In genomic region chr6:56551409-56552120, GRCh38 we compare ENCODE assay signal across 1 cellular context.
A peak's percentile ranks its signal among the peaks of the same experiment; 100 is the strongest.
TF ChIP-seq lines count a peak whose summit lies in the region.

No MANE protein-coding gene starts in this region.

TF ChIP-seq in HEK293, 187 proteins besides CTCF, POLR2A, EP300 and RAD21 (continued from another document):
- no peak for TF ChIP-seq TCF7L2 (IDR thresholded peaks at IDR 0.05; ENCODE audit: borderline replicate concordance, low read depth, low read length)
- 0 out of 2 replicates have a peak, but pooled peaks have one; percentile 12 for TF ChIP-seq ZNF660 (tag by site-specific recombination; IDR thresholded peaks at IDR 0.05)
- TF ChIP-seq ZNF266 (tag by site-specific recombination; IDR thresholded peaks at IDR 0.05; ENCODE audit: low read depth): no peak
- TF ChIP-seq ZBTB17 (tag by site-specific recombination; IDR thresholded peaks at IDR 0.05): no peak
- no peak for TF ChIP-seq ZNF707 (tag by site-specific recombination; IDR thresholded peaks at IDR 0.05)
- TF ChIP-seq ZNF514 (tag by site-specific recombination; IDR thresholded peaks at IDR 0.05): no peak
- TF ChIP-seq WT1 (tag by site-specific recombination; IDR thresholded peaks at IDR 0.05): no peak
- TF ChIP-seq ZSCAN23 (tag by site-specific recombination; IDR thresholded peaks at IDR 0.05): no peak
- no peak for TF ChIP-seq ZNF302 (tag by site-specific recombination; IDR thresholded peaks at IDR 0.05; ENCODE audit: low read depth)
- TF ChIP-seq, protein P1, sequence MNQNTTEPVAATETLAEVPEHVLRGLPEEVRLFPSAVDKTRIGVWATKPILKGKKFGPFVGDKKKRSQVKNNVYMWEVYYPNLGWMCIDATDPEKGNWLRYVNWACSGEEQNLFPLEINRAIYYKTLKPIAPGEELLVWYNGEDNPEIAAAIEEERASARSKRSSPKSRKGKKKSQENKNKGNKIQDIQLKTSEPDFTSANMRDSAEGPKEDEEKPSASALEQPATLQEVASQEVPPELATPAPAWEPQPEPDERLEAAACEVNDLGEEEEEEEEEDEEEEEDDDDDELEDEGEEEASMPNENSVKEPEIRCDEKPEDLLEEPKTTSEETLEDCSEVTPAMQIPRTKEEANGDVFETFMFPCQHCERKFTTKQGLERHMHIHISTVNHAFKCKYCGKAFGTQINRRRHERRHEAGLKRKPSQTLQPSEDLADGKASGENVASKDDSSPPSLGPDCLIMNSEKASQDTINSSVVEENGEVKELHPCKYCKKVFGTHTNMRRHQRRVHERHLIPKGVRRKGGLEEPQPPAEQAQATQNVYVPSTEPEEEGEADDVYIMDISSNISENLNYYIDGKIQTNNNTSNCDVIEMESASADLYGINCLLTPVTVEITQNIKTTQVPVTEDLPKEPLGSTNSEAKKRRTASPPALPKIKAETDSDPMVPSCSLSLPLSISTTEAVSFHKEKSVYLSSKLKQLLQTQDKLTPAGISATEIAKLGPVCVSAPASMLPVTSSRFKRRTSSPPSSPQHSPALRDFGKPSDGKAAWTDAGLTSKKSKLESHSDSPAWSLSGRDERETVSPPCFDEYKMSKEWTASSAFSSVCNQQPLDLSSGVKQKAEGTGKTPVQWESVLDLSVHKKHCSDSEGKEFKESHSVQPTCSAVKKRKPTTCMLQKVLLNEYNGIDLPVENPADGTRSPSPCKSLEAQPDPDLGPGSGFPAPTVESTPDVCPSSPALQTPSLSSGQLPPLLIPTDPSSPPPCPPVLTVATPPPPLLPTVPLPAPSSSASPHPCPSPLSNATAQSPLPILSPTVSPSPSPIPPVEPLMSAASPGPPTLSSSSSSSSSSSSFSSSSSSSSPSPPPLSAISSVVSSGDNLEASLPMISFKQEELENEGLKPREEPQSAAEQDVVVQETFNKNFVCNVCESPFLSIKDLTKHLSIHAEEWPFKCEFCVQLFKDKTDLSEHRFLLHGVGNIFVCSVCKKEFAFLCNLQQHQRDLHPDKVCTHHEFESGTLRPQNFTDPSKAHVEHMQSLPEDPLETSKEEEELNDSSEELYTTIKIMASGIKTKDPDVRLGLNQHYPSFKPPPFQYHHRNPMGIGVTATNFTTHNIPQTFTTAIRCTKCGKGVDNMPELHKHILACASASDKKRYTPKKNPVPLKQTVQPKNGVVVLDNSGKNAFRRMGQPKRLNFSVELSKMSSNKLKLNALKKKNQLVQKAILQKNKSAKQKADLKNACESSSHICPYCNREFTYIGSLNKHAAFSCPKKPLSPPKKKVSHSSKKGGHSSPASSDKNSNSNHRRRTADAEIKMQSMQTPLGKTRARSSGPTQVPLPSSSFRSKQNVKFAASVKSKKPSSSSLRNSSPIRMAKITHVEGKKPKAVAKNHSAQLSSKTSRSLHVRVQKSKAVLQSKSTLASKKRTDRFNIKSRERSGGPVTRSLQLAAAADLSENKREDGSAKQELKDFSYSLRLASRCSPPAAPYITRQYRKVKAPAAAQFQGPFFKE (tag by site-specific recombination; IDR thresholded peaks at IDR 0.05; ENCODE audit: borderline replicate concordance): no peak
- no peak for TF ChIP-seq SALL2 (tag by site-specific recombination; IDR thresholded peaks at IDR 0.05; ENCODE audit: borderline replicate concordance)
- TF ChIP-seq, protein P2, sequence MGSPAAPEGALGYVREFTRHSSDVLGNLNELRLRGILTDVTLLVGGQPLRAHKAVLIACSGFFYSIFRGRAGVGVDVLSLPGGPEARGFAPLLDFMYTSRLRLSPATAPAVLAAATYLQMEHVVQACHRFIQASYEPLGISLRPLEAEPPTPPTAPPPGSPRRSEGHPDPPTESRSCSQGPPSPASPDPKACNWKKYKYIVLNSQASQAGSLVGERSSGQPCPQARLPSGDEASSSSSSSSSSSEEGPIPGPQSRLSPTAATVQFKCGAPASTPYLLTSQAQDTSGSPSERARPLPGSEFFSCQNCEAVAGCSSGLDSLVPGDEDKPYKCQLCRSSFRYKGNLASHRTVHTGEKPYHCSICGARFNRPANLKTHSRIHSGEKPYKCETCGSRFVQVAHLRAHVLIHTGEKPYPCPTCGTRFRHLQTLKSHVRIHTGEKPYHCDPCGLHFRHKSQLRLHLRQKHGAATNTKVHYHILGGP (tag by site-specific recombination; IDR thresholded peaks at IDR 0.05): no peak
- no peak for TF ChIP-seq KLF17 (tag by site-specific recombination; IDR thresholded peaks at IDR 0.05)
- TF ChIP-seq, protein P3, sequence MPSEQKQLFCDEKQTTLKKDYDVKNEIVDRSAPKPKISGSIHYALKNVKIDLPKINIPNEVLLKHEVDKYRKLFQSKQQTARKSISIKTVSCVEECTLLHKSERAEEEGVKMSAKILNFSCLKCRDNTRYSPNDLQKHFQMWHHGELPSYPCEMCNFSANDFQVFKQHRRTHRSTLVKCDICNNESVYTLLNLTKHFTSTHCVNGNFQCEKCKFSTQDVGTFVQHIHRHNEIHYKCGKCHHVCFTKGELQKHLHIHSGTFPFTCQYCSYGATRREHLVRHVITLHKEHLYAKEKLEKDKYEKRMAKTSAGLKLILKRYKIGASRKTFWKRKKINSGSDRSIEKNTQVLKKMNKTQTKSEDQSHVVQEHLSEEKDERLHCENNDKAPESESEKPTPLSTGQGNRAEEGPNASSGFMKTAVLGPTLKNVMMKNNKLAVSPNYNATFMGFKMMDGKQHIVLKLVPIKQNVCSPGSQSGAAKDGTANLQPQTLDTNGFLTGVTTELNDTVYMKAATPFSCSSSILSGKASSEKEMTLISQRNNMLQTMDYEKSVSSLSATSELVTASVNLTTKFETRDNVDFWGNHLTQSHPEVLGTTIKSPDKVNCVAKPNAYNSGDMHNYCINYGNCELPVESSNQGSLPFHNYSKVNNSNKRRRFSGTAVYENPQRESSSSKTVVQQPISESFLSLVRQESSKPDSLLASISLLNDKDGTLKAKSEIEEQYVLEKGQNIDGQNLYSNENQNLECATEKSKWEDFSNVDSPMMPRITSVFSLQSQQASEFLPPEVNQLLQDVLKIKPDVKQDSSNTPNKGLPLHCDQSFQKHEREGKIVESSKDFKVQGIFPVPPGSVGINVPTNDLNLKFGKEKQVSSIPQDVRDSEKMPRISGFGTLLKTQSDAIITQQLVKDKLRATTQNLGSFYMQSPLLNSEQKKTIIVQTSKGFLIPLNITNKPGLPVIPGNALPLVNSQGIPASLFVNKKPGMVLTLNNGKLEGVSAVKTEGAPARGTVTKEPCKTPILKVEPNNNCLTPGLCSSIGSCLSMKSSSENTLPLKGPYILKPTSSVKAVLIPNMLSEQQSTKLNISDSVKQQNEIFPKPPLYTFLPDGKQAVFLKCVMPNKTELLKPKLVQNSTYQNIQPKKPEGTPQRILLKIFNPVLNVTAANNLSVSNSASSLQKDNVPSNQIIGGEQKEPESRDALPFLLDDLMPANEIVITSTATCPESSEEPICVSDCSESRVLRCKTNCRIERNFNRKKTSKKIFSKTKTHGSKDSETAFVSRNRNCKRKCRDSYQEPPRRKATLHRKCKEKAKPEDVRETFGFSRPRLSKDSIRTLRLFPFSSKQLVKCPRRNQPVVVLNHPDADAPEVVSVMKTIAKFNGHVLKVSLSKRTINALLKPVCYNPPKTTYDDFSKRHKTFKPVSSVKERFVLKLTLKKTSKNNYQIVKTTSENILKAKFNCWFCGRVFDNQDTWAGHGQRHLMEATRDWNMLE (tag by site-specific recombination; conservative IDR thresholded peaks at IDR 0.05; ENCODE audit: low read depth): no peak; the same call in 1 of the 2 replicates
- no peak for TF ChIP-seq ZNF311 (tag by site-specific recombination; IDR thresholded peaks at IDR 0.05; ENCODE audit: borderline replicate concordance)
- TF ChIP-seq ZNF610 (tag by site-specific recombination; IDR thresholded peaks at IDR 0.05; ENCODE audit: borderline replicate concordance): no peak
- peak; percentile 17; the same call in 1 of the 2 replicates for TF ChIP-seq ZNF558 (tag by site-specific recombination; IDR thresholded peaks at IDR 0.05)
- TF ChIP-seq MEIS1 (CRISPR knock-in tag; IDR thresholded peaks at IDR 0.05; ENCODE audit: borderline replicate concordance): no peak
- TF ChIP-seq ZNF184 (tag by site-specific recombination; IDR thresholded peaks at IDR 0.05): no peak
- TF ChIP-seq ZNF239 (tag by site-specific recombination; IDR thresholded peaks at IDR 0.05): no peak
- TF ChIP-seq GLI4 (tag by site-specific recombination; IDR thresholded peaks at IDR 0.05): no peak
- TF ChIP-seq SP2 (tag by site-specific recombination; IDR thresholded peaks at IDR 0.05): no peak
- TF ChIP-seq ZNF521 (tag by site-specific recombination; IDR thresholded peaks at IDR 0.05): no peak
- no peak for TF ChIP-seq TRIM28 (IDR thresholded peaks at IDR 0.05; ENCODE audit: borderline replicate concordance, low read length)
- TF ChIP-seq ZNF26 (tag by site-specific recombination; IDR thresholded peaks at IDR 0.05): no peak
- TF ChIP-seq ZSCAN30 (tag by site-specific recombination; IDR thresholded peaks at IDR 0.05): no peak
- TF ChIP-seq EGR2 (tag by site-specific recombination; IDR thresholded peaks at IDR 0.05; ENCODE audit: low read depth): no peak
- no peak; the same call in none of the 2 replicates for TF ChIP-seq ZNF423 (tag by site-specific recombination; IDR thresholded peaks at IDR 0.05)
- TF ChIP-seq ZNF837 (tag by site-specific recombination; IDR thresholded peaks at IDR 0.05): no peak
- TF ChIP-seq, protein P4, sequence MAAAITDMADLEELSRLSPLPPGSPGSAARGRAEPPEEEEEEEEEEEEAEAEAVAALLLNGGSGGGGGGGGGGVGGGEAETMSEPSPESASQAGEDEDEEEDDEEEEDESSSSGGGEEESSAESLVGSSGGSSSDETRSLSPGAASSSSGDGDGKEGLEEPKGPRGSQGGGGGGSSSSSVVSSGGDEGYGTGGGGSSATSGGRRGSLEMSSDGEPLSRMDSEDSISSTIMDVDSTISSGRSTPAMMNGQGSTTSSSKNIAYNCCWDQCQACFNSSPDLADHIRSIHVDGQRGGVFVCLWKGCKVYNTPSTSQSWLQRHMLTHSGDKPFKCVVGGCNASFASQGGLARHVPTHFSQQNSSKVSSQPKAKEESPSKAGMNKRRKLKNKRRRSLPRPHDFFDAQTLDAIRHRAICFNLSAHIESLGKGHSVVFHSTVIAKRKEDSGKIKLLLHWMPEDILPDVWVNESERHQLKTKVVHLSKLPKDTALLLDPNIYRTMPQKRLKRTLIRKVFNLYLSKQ (tag by site-specific recombination; IDR thresholded peaks at IDR 0.05; ENCODE audit: borderline replicate concordance): no peak
- no peak for TF ChIP-seq KLF9 (tag by site-specific recombination; IDR thresholded peaks at IDR 0.05; ENCODE audit: low read depth)
- no peak for TF ChIP-seq ZNF530 (tag by site-specific recombination; IDR thresholded peaks at IDR 0.05; ENCODE audit: low read depth)
- no peak for TF ChIP-seq ZNF398 (tag by site-specific recombination; IDR thresholded peaks at IDR 0.05)
- no peak for TF ChIP-seq BCL11B (tag by site-specific recombination; IDR thresholded peaks at IDR 0.05; ENCODE audit: low read depth)
- no peak for TF ChIP-seq ZNF155 (tag by site-specific recombination; IDR thresholded peaks at IDR 0.05)
- 0 out of 2 replicates have a peak, but pooled peaks have one; percentile 36 for TF ChIP-seq ZNF600 (tag by site-specific recombination; IDR thresholded peaks at IDR 0.05)
- TF ChIP-seq ZNF132 (tag by site-specific recombination; IDR thresholded peaks at IDR 0.05; ENCODE audit: borderline replicate concordance): no peak
- no peak; the same call in 1 of the 2 replicates for TF ChIP-seq IKZF3 (tag by site-specific recombination; IDR thresholded peaks at IDR 0.05)
- no peak for TF ChIP-seq ZNF133 (tag by site-specific recombination; IDR thresholded peaks at IDR 0.05)
- peak; percentile 35; the same call in 1 of the 2 replicates for TF ChIP-seq ZIC2 (tag by site-specific recombination; IDR thresholded peaks at IDR 0.05)
- TF ChIP-seq, protein P5, sequence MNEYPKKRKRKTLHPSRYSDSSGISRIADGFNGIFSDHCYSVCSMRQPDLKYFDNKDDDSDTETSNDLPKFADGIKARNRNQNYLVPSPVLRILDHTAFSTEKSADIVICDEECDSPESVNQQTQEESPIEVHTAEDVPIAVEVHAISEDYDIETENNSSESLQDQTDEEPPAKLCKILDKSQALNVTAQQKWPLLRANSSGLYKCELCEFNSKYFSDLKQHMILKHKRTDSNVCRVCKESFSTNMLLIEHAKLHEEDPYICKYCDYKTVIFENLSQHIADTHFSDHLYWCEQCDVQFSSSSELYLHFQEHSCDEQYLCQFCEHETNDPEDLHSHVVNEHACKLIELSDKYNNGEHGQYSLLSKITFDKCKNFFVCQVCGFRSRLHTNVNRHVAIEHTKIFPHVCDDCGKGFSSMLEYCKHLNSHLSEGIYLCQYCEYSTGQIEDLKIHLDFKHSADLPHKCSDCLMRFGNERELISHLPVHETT (tag by site-specific recombination; IDR thresholded peaks at IDR 0.05): peak; percentile 52; the same call in 1 of the 2 replicates
